9 cellular contexts compared by ENCODE assay signal in genomic region chr6:53048431-53049195, GRCh38. TPM values are rescaled to one million over a fixed set of nuclear protein-coding genes. Genes with fewer than 3 reads are reported as not detected.
DNase-seq lines count a peak whose midpoint lies in the region; ATAC-seq and TF ChIP-seq lines count a peak whose summit lies in the region.
"Had no signal": no experiment of that assay in that cellular context is flagged by ENCODE, and none has a peak within 500 bp of the region (broad histone marks: within the 10 kb centered on the region; RNA-seq: fewer than 3 reads in every experiment).

No MANE protein-coding gene starts in this region.

- no peaks in the 10 kb centered on the region for H3K27me3 Mint-ChIP-seq in CD8-positive, alpha-beta T cell (ENCODE audit: low read depth)
- H3K27me3 Mint-ChIP-seq in MCF 10A (ENCODE audit: insufficient read depth, unreplicated experiment): no peaks in the 10 kb centered on the region

- H3K4me1 Mint-ChIP-seq in CD8-positive, alpha-beta T cell (ENCODE audit: low read depth): peaks cover 32% of the 10 kb centered on the region
- H3K4me1 Mint-ChIP-seq in MCF 10A (ENCODE audit: insufficient read depth, unreplicated experiment): peaks cover 21% of the 10 kb centered on the region

- no peak for TF ChIP-seq EP300 in ovary (IDR thresholded peaks at IDR 0.05)

- DNase-seq in CD8-positive, alpha-beta T cell: no peak
- DNase-seq in HPDE6-E6E7 (ENCODE audit: extremely low spot score) (peak; percentile 39), MCF 10A (ENCODE audit: unreplicated experiment) (peak; percentile 72), smooth muscle cell (lab: John Stamatoyannopoulos, UW; ENCODE audit: unreplicated experiment) (no peak), SHP77 (lab: John Stamatoyannopoulos, UW) (no peak), ovary (no peak), T-helper 9 cell (no peak)

- no peak overlapping the region for H3K27ac Mint-ChIP-seq in CD8-positive, alpha-beta T cell
- H3K27ac Mint-ChIP-seq in MCF 10A (ENCODE audit: low read depth, unreplicated experiment): peak overlapping the region; percentile 88

- no peak overlapping the region for H3K4me3 ChIP-seq in CD8-positive, alpha-beta T cell (ENCODE audit: low read depth, low read length)
- H3K4me3 ChIP-seq in smooth muscle cell (no peak overlapping the region), ovary (no peak overlapping the region)

- H3K4me1 ChIP-seq in CD8-positive, alpha-beta T cell (ENCODE audit: insufficient read depth, low read length): peaks cover 11% of the 10 kb centered on the region
- H3K4me1 ChIP-seq in smooth muscle cell (ENCODE audit: low read depth) (peaks cover 15% of the 10 kb centered on the region), ovary (ENCODE audit: insufficient read depth) (peaks cover 2% of the 10 kb centered on the region)

- intact Hi-C loops in CD8-positive, alpha-beta T cell (cut with DNase I, micrococcal nuclease): no loop called here
- intact Hi-C loops in MCF 10A (cut with micrococcal nuclease) (loop anchor here (1.0 kb wide), 1 partner anchor 53 kb away; the partner anchor contains the start of gene GSTA4), ovary (cut with DNase I) (no loop called here)

- CTCF ChIA-PET in CD8-positive, alpha-beta T cell (lab: Charles Lee): interaction anchor here (0.6 to 0.7 kb wide), 2 partner anchors 17 to 33 kb away, joined by 3 read pairs; no protein-coding TSS in a partner anchor
- CTCF ChIA-PET in MCF 10A (lab: Yijun Ruan, JAX): interaction anchor here (0.9 to 1.8 kb wide), 4 partner anchors 15 to 233 kb away, joined by 3 to 5 read pairs (median 4); partner anchors contain the start of gene GSTA4

- H3K4me2 ChIP-seq in smooth muscle cell: peak overlapping the region; percentile 42

- no TSS peak for BruUV-seq in MCF 10A (replicated peaks; lab: Mats Ljungman, UMichigan)

- no peaks in the 10 kb centered on the region for H3K27me3 ChIP-seq in CD8-positive, alpha-beta T cell (ENCODE audit: insufficient read depth, low read length)
- H3K27me3 ChIP-seq in smooth muscle cell (ENCODE audit: low read depth) (no peaks in the 10 kb centered on the region), ovary (no peaks in the 10 kb centered on the region)

- peaks cover 13% of the 10 kb centered on the region for H3K79me2 ChIP-seq in smooth muscle cell (ENCODE audit: low read depth)

- no peaks in the 10 kb centered on the region for H3K36me3 ChIP-seq in CD8-positive, alpha-beta T cell (ENCODE audit: insufficient read depth, low read length)
- no peaks in the 10 kb centered on the region for H3K36me3 ChIP-seq in smooth muscle cell (ENCODE audit: low read depth)
- H3K36me3 ChIP-seq in ovary: no peaks in the 10 kb centered on the region

- H3K9ac ChIP-seq in smooth muscle cell (ENCODE audit: low read depth): no peak overlapping the region

- peaks cover 21% of the 10 kb centered on the region for H3K36me3 Mint-ChIP-seq in CD8-positive, alpha-beta T cell
- H3K36me3 Mint-ChIP-seq in MCF 10A (ENCODE audit: insufficient read depth, unreplicated experiment): no peaks in the 10 kb centered on the region

- peaks cover 3% of the 10 kb centered on the region for H3K9me3 Mint-ChIP-seq in CD8-positive, alpha-beta T cell
- no peaks in the 10 kb centered on the region for H3K9me3 Mint-ChIP-seq in MCF 10A (ENCODE audit: unreplicated experiment)

- ATAC-seq in CD8-positive, alpha-beta T cell: peak; percentile 74
- ATAC-seq in GM21381 (IDR thresholded peaks at IDR 0.05; ENCODE audit: unreplicated experiment): peak; percentile 90

- no peak overlapping the region for H3K27ac ChIP-seq in CD8-positive, alpha-beta T cell (ENCODE audit: low read depth, low read length)
- H3K27ac ChIP-seq in smooth muscle cell (ENCODE audit: low read depth) (peak overlapping the region; percentile 37), ovary (no peak overlapping the region)
- H3K27ac ChIP-seq: HL-60 had no signal

- H2AFZ ChIP-seq in smooth muscle cell (ENCODE audit: low read depth): no peak overlapping the region

- no peak for TF ChIP-seq POLR2A in ovary (IDR thresholded peaks at IDR 0.05)

- no peaks in the 10 kb centered on the region for H4K20me1 ChIP-seq in smooth muscle cell (ENCODE audit: low read depth)

- no peaks in the 10 kb centered on the region for H3K9me3 ChIP-seq in CD8-positive, alpha-beta T cell (ENCODE audit: low read length)
- no peaks in the 10 kb centered on the region for H3K9me3 ChIP-seq in smooth muscle cell (replicated peaks; ENCODE audit: low read depth)
- H3K9me3 ChIP-seq in ovary: no peaks in the 10 kb centered on the region

- peaks cover 6% of the 10 kb centered on the region for H3F3A ChIP-seq in smooth muscle cell (ENCODE audit: low read depth)

- no peak for TF ChIP-seq CTCF in CD8-positive, alpha-beta T cell (IDR thresholded peaks at IDR 0.05)
- no peak for TF ChIP-seq CTCF in MCF 10A (IDR thresholded peaks at IDR 0.05; ENCODE audit: unreplicated experiment)
- no peak for TF ChIP-seq CTCF in smooth muscle cell (IDR thresholded peaks at IDR 0.05; ENCODE audit: borderline replicate concordance, insufficient read depth, poor library complexity, severe bottlenecking)
- no peak for TF ChIP-seq CTCF in ovary (IDR thresholded peaks at IDR 0.05)

- 79% methylated on average over 9 of the region's 9 CpGs for WGBS in smooth muscle cell (ENCODE audit: low lambda C conversion rate)
- 83 to 90% (median 89%) methylated on average over 9 of the region's 9 CpGs for WGBS in ovary, 3 donors

- POLR2A ChIA-PET in CD8-positive, alpha-beta T cell (lab: Charles Lee): interaction anchor here (1.1 kb wide), 2 partner anchors 8 to 26 kb away, joined by 3 read pairs; no protein-coding TSS in a partner anchor
- POLR2A ChIA-PET in MCF 10A (lab: Yijun Ruan, JAX): interaction anchor here (0.5 to 1.6 kb wide), 6 partner anchors 24 to 550 kb away, joined by 3 to 8 read pairs (median 4); partner anchors contain the start of gene GSTA4

- H3K4me3 Mint-ChIP-seq in CD8-positive, alpha-beta T cell: peak overlapping the region; percentile 44
- H3K4me3 Mint-ChIP-seq in MCF 10A (ENCODE audit: unreplicated experiment): peak overlapping the region; percentile 69

RNA-seq across cellular contexts. Expression of gene CILK1, which starts 13.0 kb away (rescaled TPM):
- total RNA-seq in CD8-positive, alpha-beta T cell: 1 to 10 TPM; 2.7 TPM
- total RNA-seq in MCF 10A (2022): 4.4 and 5.3 TPM in 2 replicates
- total RNA-seq in smooth muscle cell: 16.4 and 18.5 TPM in 2 replicates
- 6.5 and 10.2 TPM in 2 replicates for polyA plus RNA-seq in smooth muscle cell
- total RNA-seq in ovary: 10 to 100 TPM in 4 of 7 donors, 1 to 10 TPM in 3; 7.6 to 13.8 (median 10.1) TPM
- polyA plus RNA-seq in ovary: 10 to 100 TPM in 1 of 2 donors, 1 to 10 TPM in 1; 8.3 to 15.3 TPM

RNA-seq across cellular contexts. Expression of gene FBXO9, which starts 16.6 kb away (rescaled TPM):
- 10 to 100 TPM; 63.7 to 67.8 TPM for total RNA-seq in CD8-positive, alpha-beta T cell
- total RNA-seq in MCF 10A (2022) (54.4 and 63.6 TPM in 2 replicates), smooth muscle cell (25.3 and 25.5 TPM in 2 replicates), ovary (10 to 100 TPM; 39.5 to 86.3 (median 75.3) TPM)
- polyA plus RNA-seq in smooth muscle cell (55.1 and 57.2 TPM in 2 replicates), ovary (10 to 100 TPM; 31.6 to 71.6 TPM)

RNA-seq across cellular contexts. Expression of gene GSTA4, which starts 53.5 kb away (rescaled TPM):
- under 1 TPM in 1 of 2 experiments, not detected in 1; 0.92 TPM for total RNA-seq in CD8-positive, alpha-beta T cell
- total RNA-seq in MCF 10A (2022) (5.3 and 5.9 TPM in 2 replicates), smooth muscle cell (60.9 and 62.6 TPM in 2 replicates), ovary (10 to 100 TPM; 23.0 to 36.7 (median 29.8) TPM)
- polyA plus RNA-seq in smooth muscle cell (49.1 and 60.2 TPM in 2 replicates), ovary (100 to 1,000 TPM in 1 of 2 donors, 10 to 100 TPM in 1; 45.6 to 309 TPM)

Comparison
In these comparisons a context has a peak if more than half of its experiments do, and no peak if none do; other contexts are left out.
1. DNase-seq: peak in HPDE6-E6E7 (single experiment) and MCF 10A (single experiment); none in CD8-positive, alpha-beta T cell (0 of 7), smooth muscle cell (single experiment), SHP77 (0 of 2), ovary (0 of 5) and T-helper 9 cell (single experiment).